15 cellular contexts compared by ENCODE assay signal in genomic region chr14:71061458-71061857, GRCh38.
DNase-seq lines count a peak whose midpoint lies in the region; ATAC-seq, FAIRE-seq and TF ChIP-seq lines count a peak whose summit lies in the region.
"Had no signal": no experiment of that assay in that cellular context is flagged by ENCODE, and none has a peak within 500 bp of the region (broad histone marks: within the 10 kb centered on the region; RNA-seq: fewer than 3 reads in every experiment).

No MANE protein-coding gene starts in this region.

- FAIRE-seq in urothelium cell line (lab: Jason Lieb, UNC): peak; percentile 74

- H4K20me1 ChIP-seq in Karpas-422 (ENCODE audit: insufficient read depth, low read depth, low read length): no peaks in the 10 kb centered on the region

- H3K9ac ChIP-seq in Karpas-422 (ENCODE audit: low read length): no peak overlapping the region

- H3K4me3 ChIP-seq in cardiac muscle cell: no peak overlapping the region
- no peak overlapping the region for H3K4me3 ChIP-seq in foreskin fibroblast (ENCODE audit: low read depth in 1 of 2, low read length in 2 of 2)
- H3K4me3 ChIP-seq in Karpas-422 (ENCODE audit: low read length): no peak overlapping the region
- H3K4me3 ChIP-seq: gastrocnemius medialis, prostate gland, smooth muscle cell had no signal

- no peak overlapping the region for H3K4me2 ChIP-seq in Karpas-422 (ENCODE audit: low read depth, low read length, poor library complexity, severe bottlenecking)
- H3K4me2 ChIP-seq: smooth muscle cell had no signal

- H3K79me2 ChIP-seq in Karpas-422 (ENCODE audit: low read length): no peaks in the 10 kb centered on the region

- no peaks in the 10 kb centered on the region for H3K9me3 ChIP-seq in cardiac muscle cell (ENCODE audit: low read depth)
- H3K9me3 ChIP-seq in Karpas-422 (ENCODE audit: low read length): no peaks in the 10 kb centered on the region; the same call in 1 of the 2 replicates
- H3K9me3 ChIP-seq: gastrocnemius medialis, prostate gland had no signal

- intact Hi-C loops in cardiac septum (cut with DNase I): no loop called here
- intact Hi-C loops in activated T-helper 2 cell treated with anti-CD3 and anti-CD28 coated beads, Interferon-gamma antibody, Interleukin-2, Interleukin-4, amounts not matched to agents 10 μg/mL and 5 μg/mL and 100 μg/mL, durations not matched to agents 14 hours and 24 hours and 36 hours (cut with micrococcal nuclease): no loop called here

- DNase-seq in cardiac muscle cell (ENCODE audit: low read depth in 1 of 2, low spot score in 1 of 2) (peak in 1 of 2 donors; percentile 17), cardiac septum (ENCODE audit: low spot score) (no peak), foreskin fibroblast (peak; percentile 19 to 36), urothelium cell line (ENCODE audit: low spot score) (no peak), NCI-H2196 (lab: John Stamatoyannopoulos, UW; ENCODE audit: unreplicated experiment) (no peak), Karpas-422 (no peak)
- DNase-seq in activated T-helper 2 cell treated with anti-CD3 and anti-CD28 coated beads, Interferon-gamma antibody, Interleukin-2, Interleukin-4, amounts not matched to agents 10 μg/mL and 5 μg/mL and 100 μg/mL, durations not matched to agents 14 hours and 24 hours and 36 hours (ENCODE audit: low spot score): no peak
- DNase-seq: activated CD4-positive, CD25-positive, alpha-beta regulatory T cell treated with anti-CD3 and anti-CD28 coated beads, Interleukin-2, amount 50 U/mL, for 72 hours; activated gamma-delta T cell treated with Interleukin-2 at 50 U/mL for 16 hours; gastrocnemius medialis; NCI-H1417; stimulated activated CD8-positive, alpha-beta memory T cell treated with anti-CD3 and anti-CD28 coated beads, Interleukin-4, amount 100 ng/mL, for 48 hours had no signal

- H3K27me3 ChIP-seq in cardiac muscle cell: no peaks in the 10 kb centered on the region
- no peaks in the 10 kb centered on the region for H3K27me3 ChIP-seq in Karpas-422 (ENCODE audit: low read length)
- H3K27me3 ChIP-seq: gastrocnemius medialis had no signal

- peaks cover 15% of the 10 kb centered on the region for H3K9me3 Mint-ChIP-seq in activated T-helper 2 cell treated with anti-CD3 and anti-CD28 coated beads, Interferon-gamma antibody, Interleukin-2, Interleukin-4, amounts not matched to agents 10 μg/mL and 5 μg/mL and 100 μg/mL, durations not matched to agents 14 hours and 24 hours and 36 hours

- no peak overlapping the region for H3K4me3 Mint-ChIP-seq in activated T-helper 2 cell treated with anti-CD3 and anti-CD28 coated beads, Interferon-gamma antibody, Interleukin-2, Interleukin-4, amounts not matched to agents 10 μg/mL and 5 μg/mL and 100 μg/mL, durations not matched to agents 14 hours and 24 hours and 36 hours (ENCODE audit: low read depth)

- no peaks in the 10 kb centered on the region for H3K9me2 ChIP-seq in Karpas-422 (replicated peaks; ENCODE audit: insufficient read depth, low read length)

- no peak for ATAC-seq in HG02588 (IDR thresholded peaks at IDR 0.05; ENCODE audit: unreplicated experiment)
- ATAC-seq: gastrocnemius medialis had no signal

- no peaks in the 10 kb centered on the region for H3K27me3 Mint-ChIP-seq in activated T-helper 2 cell treated with anti-CD3 and anti-CD28 coated beads, Interferon-gamma antibody, Interleukin-2, Interleukin-4, amounts not matched to agents 10 μg/mL and 5 μg/mL and 100 μg/mL, durations not matched to agents 14 hours and 24 hours and 36 hours (ENCODE audit: low read depth)

- peak overlapping the region; percentile 36 for H3K27ac Mint-ChIP-seq in activated T-helper 2 cell treated with anti-CD3 and anti-CD28 coated beads, Interferon-gamma antibody, Interleukin-2, Interleukin-4, amounts not matched to agents 10 μg/mL and 5 μg/mL and 100 μg/mL, durations not matched to agents 14 hours and 24 hours and 36 hours

- H3K36me3 Mint-ChIP-seq in activated T-helper 2 cell treated with anti-CD3 and anti-CD28 coated beads, Interferon-gamma antibody, Interleukin-2, Interleukin-4, amounts not matched to agents 10 μg/mL and 5 μg/mL and 100 μg/mL, durations not matched to agents 14 hours and 24 hours and 36 hours (ENCODE audit: low read depth): peaks cover 88% of the 10 kb centered on the region

- no peaks in the 10 kb centered on the region for H3K4me1 Mint-ChIP-seq in activated T-helper 2 cell treated with anti-CD3 and anti-CD28 coated beads, Interferon-gamma antibody, Interleukin-2, Interleukin-4, amounts not matched to agents 10 μg/mL and 5 μg/mL and 100 μg/mL, durations not matched to agents 14 hours and 24 hours and 36 hours (ENCODE audit: low read depth)

- no peak overlapping the region for H2AFZ ChIP-seq in Karpas-422 (ENCODE audit: low read length)

- H3K27ac ChIP-seq in cardiac muscle cell (peak overlapping the region; percentile 54), Karpas-422 (ENCODE audit: low read length) (no peak overlapping the region)
- H3K27ac ChIP-seq: gastrocnemius medialis, prostate gland had no signal

- H3K36me3 ChIP-seq in cardiac muscle cell (peaks cover 67% of the 10 kb centered on the region), Karpas-422 (ENCODE audit: insufficient read depth, low read length) (peaks cover 23% of the 10 kb centered on the region; the same call in 1 of the 2 replicates)

- H3K4me1 ChIP-seq in cardiac muscle cell (ENCODE audit: low read depth): no peaks in the 10 kb centered on the region
- no peaks in the 10 kb centered on the region for H3K4me1 ChIP-seq in Karpas-422 (ENCODE audit: low read length)
- H3K4me1 ChIP-seq: gastrocnemius medialis, prostate gland had no signal

- no peak for TF ChIP-seq CTCF in cardiac muscle cell (IDR thresholded peaks at IDR 0.05; ENCODE audit: low read depth, low read length)
- TF ChIP-seq CTCF in foreskin fibroblast (IDR thresholded peaks at IDR 0.05; ENCODE audit: low read depth, low read length): no peak

Comparison
In these comparisons a context has a peak if more than half of its experiments do, and no peak if none do; other contexts are left out.
1. DNase-seq: peak in foreskin fibroblast (2 of 2); none in cardiac septum (single experiment), activated T-helper 2 cell treated with anti-CD3 and anti-CD28 coated beads, Interferon-gamma antibody, Interleukin-2, Interleukin-4, amounts not matched to agents 10 μg/mL and 5 μg/mL and 100 μg/mL, durations not matched to agents 14 hours and 24 hours and 36 hours (single experiment), urothelium cell line (single experiment), NCI-H2196 (single experiment) and Karpas-422 (single experiment).